Comparison of ENCODE assay signal across 29 cellular contexts in the genomic region with DNA sequence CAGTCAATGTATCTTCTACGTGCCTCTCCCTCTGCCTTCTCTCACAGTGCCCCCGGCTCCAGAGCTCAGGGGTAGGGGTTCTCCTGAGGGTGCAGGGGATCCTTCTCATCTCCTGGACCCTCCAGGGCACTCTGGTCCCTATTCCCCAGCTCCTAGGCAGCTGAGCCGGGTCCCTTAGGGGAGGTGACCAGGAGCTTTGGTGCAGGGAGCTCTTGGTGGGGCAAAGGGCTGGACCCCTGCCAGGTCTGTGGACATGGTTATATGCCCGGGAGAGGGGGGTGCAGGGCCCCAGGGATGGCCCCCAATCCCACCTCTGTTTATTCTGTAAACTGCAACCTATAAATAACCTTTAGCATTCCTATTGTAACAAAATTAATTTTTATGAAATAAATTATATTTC.
"Had no signal": no experiment of that assay in that cellular context is flagged by ENCODE, and none has a peak within 500 bp of the region (broad histone marks: within the 10 kb centered on the region; RNA-seq: fewer than 3 reads in every experiment).

No MANE protein-coding gene starts in this region.

- H3K36me3 Mint-ChIP-seq: activated CD4-positive, alpha-beta memory T cell treated with anti-CD3 and anti-CD28 coated beads for 36 hours; activated CD8-positive, alpha-beta memory T cell treated with anti-CD3 and anti-CD28 coated beads, Interleukin-2, amount 10 ng/mL, durations not matched to agents 7 days and 5 days; activated naive CD4-positive, alpha-beta T cell treated with anti-CD3 and anti-CD28 coated beads, Interleukin-2, amount 50 U/mL, for 24 hours; activated naive CD8-positive, alpha-beta T cell treated with anti-CD3 and anti-CD28 coated beads for 36 hours had no signal

- H3K4me3 Mint-ChIP-seq: activated CD4-positive, alpha-beta memory T cell treated with anti-CD3 and anti-CD28 coated beads for 36 hours; activated CD4-positive, alpha-beta T cell treated with anti-CD3 and anti-CD28 coated beads for 36 hours; activated CD4-positive, alpha-beta T cell treated with anti-CD3 and anti-CD28 coated beads, Interleukin-2, amount 10 ng/mL, durations not matched to agents 24 days and 14 days; activated CD8-positive, alpha-beta memory T cell treated with anti-CD3 and anti-CD28 coated beads, Interleukin-2, amount 10 ng/mL, durations not matched to agents 7 days and 5 days; activated CD8-positive, alpha-beta T cell treated with anti-CD3 and anti-CD28 coated beads, Interleukin-2, amount 10 ng/mL, durations not matched to agents 7 days and 5 days; activated naive CD4-positive, alpha-beta T cell treated with anti-CD3 and anti-CD28 coated beads for 36 hours; activated naive CD4-positive, alpha-beta T cell treated with anti-CD3 and anti-CD28 coated beads, Interleukin-2, amount 50 U/mL, for 24 hours; activated naive CD8-positive, alpha-beta T cell treated with anti-CD3 and anti-CD28 coated beads for 36 hours; activated naive CD8-positive, alpha-beta T cell treated with anti-CD3 and anti-CD28 coated beads, Interleukin-2, amount 50 U/mL, for 24 hours; activated T-helper 1 cell treated with anti-CD3 and anti-CD28 coated beads, Interleukin-12 subunit alpha, Interleukin-12 subunit beta, Interleukin-2, Interleukin-4 antibody, amounts not matched to agents 30 ng/mL and 10 ng/mL and 1 ng/mL, durations not matched to agents 14 hours and 24 hours and 36 hours; brain; central memory CD8-positive, alpha-beta T cell; effector memory CD8-positive, alpha-beta T cell had no signal

- H3K9me3 ChIP-seq: ascending aorta, esophagus squamous epithelium, gastroesophageal sphincter had no signal

- ATAC-seq: gastroesophageal sphincter had no signal

- H3K4me3 ChIP-seq: ascending aorta, coronary artery, esophagus squamous epithelium, gastroesophageal sphincter had no signal

- H3K27ac Mint-ChIP-seq: activated CD4-positive, alpha-beta memory T cell treated with anti-CD3 and anti-CD28 coated beads for 36 hours; activated CD4-positive, alpha-beta T cell treated with anti-CD3 and anti-CD28 coated beads for 36 hours; activated CD4-positive, alpha-beta T cell treated with anti-CD3 and anti-CD28 coated beads, Interleukin-2, amount 10 ng/mL, durations not matched to agents 24 days and 14 days; activated CD8-positive, alpha-beta memory T cell treated with anti-CD3 and anti-CD28 coated beads, Interleukin-2, amount 10 ng/mL, durations not matched to agents 7 days and 5 days; activated CD8-positive, alpha-beta T cell treated with anti-CD3 and anti-CD28 coated beads, Interleukin-2, amount 10 ng/mL, durations not matched to agents 7 days and 5 days; activated naive CD4-positive, alpha-beta T cell treated with anti-CD3 and anti-CD28 coated beads for 36 hours; activated naive CD4-positive, alpha-beta T cell treated with anti-CD3 and anti-CD28 coated beads, Interleukin-2, amount 50 U/mL, for 24 hours; activated naive CD8-positive, alpha-beta T cell treated with anti-CD3 and anti-CD28 coated beads for 36 hours; activated naive CD8-positive, alpha-beta T cell treated with anti-CD3 and anti-CD28 coated beads, Interleukin-2, amount 50 U/mL, for 24 hours; activated T-helper 1 cell treated with anti-CD3 and anti-CD28 coated beads, Interleukin-12 subunit alpha, Interleukin-12 subunit beta, Interleukin-2, Interleukin-4 antibody, amounts not matched to agents 30 ng/mL and 10 ng/mL and 1 ng/mL, durations not matched to agents 14 hours and 24 hours and 36 hours; activated T-helper 2 cell treated with anti-CD3 and anti-CD28 coated beads, Interferon-gamma antibody, Interleukin-2, Interleukin-4, amounts not matched to agents 10 μg/mL and 5 μg/mL and 100 μg/mL, durations not matched to agents 14 hours and 24 hours and 36 hours had no signal

- H3K27me3 Mint-ChIP-seq: activated naive CD4-positive, alpha-beta T cell treated with anti-CD3 and anti-CD28 coated beads, Interleukin-2, amount 50 U/mL, for 24 hours; activated naive CD8-positive, alpha-beta T cell treated with anti-CD3 and anti-CD28 coated beads for 36 hours; activated naive CD8-positive, alpha-beta T cell treated with anti-CD3 and anti-CD28 coated beads, Interleukin-2, amount 50 U/mL, for 24 hours; brain had no signal

- H3K9me3 Mint-ChIP-seq: activated CD4-positive, alpha-beta memory T cell treated with anti-CD3 and anti-CD28 coated beads for 36 hours; activated CD4-positive, alpha-beta T cell treated with anti-CD3 and anti-CD28 coated beads, Interleukin-2, amount 10 ng/mL, durations not matched to agents 24 days and 14 days; activated naive CD4-positive, alpha-beta T cell treated with anti-CD3 and anti-CD28 coated beads for 36 hours; activated naive CD4-positive, alpha-beta T cell treated with anti-CD3 and anti-CD28 coated beads, Interleukin-2, amount 50 U/mL, for 24 hours; activated naive CD8-positive, alpha-beta T cell treated with anti-CD3 and anti-CD28 coated beads for 36 hours; activated naive CD8-positive, alpha-beta T cell treated with anti-CD3 and anti-CD28 coated beads, Interleukin-2, amount 50 U/mL, for 24 hours; activated T-helper 1 cell treated with anti-CD3 and anti-CD28 coated beads, Interleukin-12 subunit alpha, Interleukin-12 subunit beta, Interleukin-2, Interleukin-4 antibody, amounts not matched to agents 30 ng/mL and 10 ng/mL and 1 ng/mL, durations not matched to agents 14 hours and 24 hours and 36 hours; activated T-helper 2 cell treated with anti-CD3 and anti-CD28 coated beads, Interferon-gamma antibody, Interleukin-2, Interleukin-4, amounts not matched to agents 10 μg/mL and 5 μg/mL and 100 μg/mL, durations not matched to agents 14 hours and 24 hours and 36 hours; brain; central memory CD8-positive, alpha-beta T cell; effector memory CD8-positive, alpha-beta T cell had no signal

- H3K27ac ChIP-seq: ascending aorta, coronary artery, epithelial cell of prostate, esophagus squamous epithelium, gastroesophageal sphincter had no signal

- DNase-seq: activated CD4-positive, alpha-beta memory T cell treated with anti-CD3 and anti-CD28 coated beads for 36 hours; activated CD4-positive, alpha-beta T cell treated with anti-CD3 and anti-CD28 coated beads for 36 hours; activated CD4-positive, alpha-beta T cell treated with anti-CD3 and anti-CD28 coated beads, Interleukin-2, amount 10 ng/mL, durations not matched to agents 24 days and 14 days; activated CD4-positive, CD25-positive, alpha-beta regulatory T cell; activated CD4-positive, CD25-positive, alpha-beta regulatory T cell treated with anti-CD3 and anti-CD28 coated beads, Interleukin-2, amount 50 U/mL, for 72 hours; activated CD8-positive, alpha-beta memory T cell treated with anti-CD3 and anti-CD28 coated beads, Interleukin-2, amount 10 ng/mL, durations not matched to agents 7 days and 5 days; activated CD8-positive, alpha-beta memory T cell treated with anti-CD3 and anti-CD28 coated beads, Interleukin-2, amount 50 U/mL, for 4 hours; activated CD8-positive, alpha-beta T cell treated with anti-CD3 and anti-CD28 coated beads, Interleukin-2, amount 10 ng/mL, durations not matched to agents 7 days and 5 days; activated effector memory CD4-positive, alpha-beta T cell treated with anti-CD3 and anti-CD28 coated beads, Interleukin-2, amount 50 U/mL, for 16 hours; activated naive CD4-positive, alpha-beta T cell treated with anti-CD3 and anti-CD28 coated beads for 36 hours; activated naive CD8-positive, alpha-beta T cell treated with anti-CD3 and anti-CD28 coated beads for 36 hours; activated naive CD8-positive, alpha-beta T cell treated with anti-CD3 and anti-CD28 coated beads, Interleukin-2, amount 50 U/mL, for 24 hours; activated T-cell treated with anti-CD3 and anti-CD28 coated beads, Interleukin-2, amount 50 U/mL, for 1 hour; activated T-cell treated with anti-CD3 and anti-CD28 coated beads, Interleukin-2, amount 50 U/mL, for 48 hours; dermis blood vessel endothelial cell; effector CD4-positive, alpha-beta T cell; effector memory CD8-positive, alpha-beta T cell; esophagus squamous epithelium; foreskin melanocyte; T-helper 2 cell had no signal

- H3K27me3 ChIP-seq: ascending aorta, esophagus squamous epithelium, gastroesophageal sphincter had no signal

- H3K4me1 Mint-ChIP-seq: activated CD4-positive, alpha-beta T cell treated with anti-CD3 and anti-CD28 coated beads, Interleukin-2, amount 10 ng/mL, durations not matched to agents 24 days and 14 days; activated CD8-positive, alpha-beta memory T cell treated with anti-CD3 and anti-CD28 coated beads, Interleukin-2, amount 10 ng/mL, durations not matched to agents 7 days and 5 days; activated naive CD8-positive, alpha-beta T cell treated with anti-CD3 and anti-CD28 coated beads for 36 hours; central memory CD8-positive, alpha-beta T cell had no signal

- H3K36me3 ChIP-seq: ascending aorta had no signal

- H3K4me1 ChIP-seq: ascending aorta, gastroesophageal sphincter had no signal
